8 cellular contexts compared by ENCODE assay signal in the genomic region with DNA sequence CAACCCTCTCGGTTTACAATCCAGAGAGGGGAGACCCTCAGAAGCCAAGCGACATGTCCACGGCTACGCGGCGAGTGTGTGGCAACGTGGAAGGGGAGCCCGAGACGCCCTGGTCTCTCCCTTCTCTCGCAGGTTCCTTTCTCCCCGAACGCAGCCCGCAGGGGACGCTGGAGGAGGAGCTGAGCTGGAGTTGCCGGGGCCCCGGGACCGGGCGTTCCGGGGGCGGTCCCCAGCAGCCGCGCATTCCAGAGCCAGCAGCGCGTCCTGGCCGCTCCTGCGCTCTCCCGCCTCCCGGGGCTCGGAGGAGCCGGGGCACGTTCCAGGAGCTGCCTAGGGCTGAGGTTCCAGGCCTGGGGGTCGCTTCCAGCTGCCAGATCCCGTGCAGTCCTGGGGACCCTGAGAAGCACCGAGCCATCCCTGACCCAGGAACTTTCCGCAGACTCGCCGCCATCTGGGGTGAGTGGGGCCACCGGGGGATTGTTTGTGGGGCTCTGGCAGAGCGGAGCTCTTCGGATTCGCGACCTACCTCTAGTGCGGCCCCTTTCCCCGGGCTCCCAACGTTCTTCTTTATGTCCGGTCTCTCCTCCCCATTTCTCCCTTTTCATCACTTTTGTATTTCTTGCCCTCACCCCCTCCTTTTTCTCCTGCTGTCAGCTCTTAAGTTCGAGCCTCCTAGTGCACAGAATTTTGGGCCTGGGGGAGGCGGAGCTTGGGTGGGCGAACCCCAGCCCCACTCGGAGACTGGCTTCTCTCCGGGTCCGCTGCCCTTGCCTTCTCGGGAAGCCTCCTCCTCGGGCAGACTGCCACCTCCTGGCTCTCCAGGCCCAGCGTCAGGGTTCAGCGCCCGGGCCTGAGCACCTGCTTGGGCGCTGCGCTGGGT. TPM values are rescaled to one million over a fixed set of nuclear protein-coding genes. Genes with fewer than 3 reads are reported as not detected.
DNase-seq lines count a peak whose midpoint lies in the region; ATAC-seq lines count a peak whose summit lies in the region.

A gene with protein sequence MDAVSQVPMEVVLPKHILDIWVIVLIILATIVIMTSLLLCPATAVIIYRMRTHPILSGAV (plus strand): TSS at position 241 of the 880 bp plus-strand sequence. CDS start 16,684 bp downstream, outside the sequence.

- no peaks in the 10 kb centered on the region for H3K9me3 Mint-ChIP-seq in activated CD8-positive, alpha-beta T cell treated with anti-CD3 and anti-CD28 coated beads, Interleukin-2, amount 10 ng/mL, durations not matched to agents 7 days and 5 days (ENCODE audit: insufficient read depth)

- H3K4me3 Mint-ChIP-seq in activated CD8-positive, alpha-beta T cell treated with anti-CD3 and anti-CD28 coated beads, Interleukin-2, amount 10 ng/mL, durations not matched to agents 7 days and 5 days, result peak within 1 kb of the TSS; percentile 97

- ATAC-seq in activated CD8-positive, alpha-beta T cell treated with anti-CD3 and anti-CD28 coated beads, Interleukin-2, amount 10 ng/mL, durations not matched to agents 7 days and 5 days, result peak; percentile 71
- no peak for ATAC-seq in HG02981 (IDR thresholded peaks at IDR 0.05; ENCODE audit: unreplicated experiment)

- peaks cover 67% of the 10 kb centered on the region for H3K4me1 Mint-ChIP-seq in activated CD8-positive, alpha-beta T cell treated with anti-CD3 and anti-CD28 coated beads, Interleukin-2, amount 10 ng/mL, durations not matched to agents 7 days and 5 days (ENCODE audit: low read depth)

- CTCF ChIA-PET in activated CD8-positive, alpha-beta T cell treated with anti-CD3 and anti-CD28 coated beads, Interleukin-2, amount 10 ng/mL, durations not matched to agents 7 days and 5 days (lab: Charles Lee), result interaction anchor here (0.6 to 8.2 kb wide), 32 partner anchors 8 to 668 kb away, joined by 3 to 107 read pairs (median 4); a partner anchor contains a TSS

- H3K27me3 Mint-ChIP-seq in activated CD8-positive, alpha-beta T cell treated with anti-CD3 and anti-CD28 coated beads, Interleukin-2, amount 10 ng/mL, durations not matched to agents 7 days and 5 days (ENCODE audit: low read depth), result no peaks in the 10 kb centered on the region

- H3K27ac Mint-ChIP-seq in activated CD8-positive, alpha-beta T cell treated with anti-CD3 and anti-CD28 coated beads, Interleukin-2, amount 10 ng/mL, durations not matched to agents 7 days and 5 days, result peak within 1 kb of the TSS; percentile 90

- DNase-seq in Daoy (ENCODE audit: low read depth), result peak; percentile 81
- DNase-seq in HCEC 1CT, result peak; percentile 85
- DNase-seq in NCI-H526 treated with DMSO at 0.1 percent for 48 hours (lab: John Stamatoyannopoulos, UW), result peak; percentile 55
- DNase-seq in activated CD8-positive, alpha-beta T cell treated with anti-CD3 and anti-CD28 coated beads, Interleukin-2, amount 10 ng/mL, durations not matched to agents 7 days and 5 days, result peak; percentile 79
- DNase-seq in effector CD8-positive, alpha-beta T cell (lab: John Stamatoyannopoulos, UW), result peak; percentile 44
- peak; percentile 51 to 71 for DNase-seq in lung microvascular endothelial cell (ENCODE audit: low read depth in 2 of 2)
- peak; percentile 26 for DNase-seq in stimulated activated CD8-positive, alpha-beta memory T cell treated with anti-CD3 and anti-CD28 coated beads, Interleukin-15, amount 100 ng/mL, for 24 hours (ENCODE audit: low read depth)

- peaks cover 34% of the 10 kb centered on the region for H3K36me3 Mint-ChIP-seq in activated CD8-positive, alpha-beta T cell treated with anti-CD3 and anti-CD28 coated beads, Interleukin-2, amount 10 ng/mL, durations not matched to agents 7 days and 5 days (ENCODE audit: low read depth)

- POLR2A ChIA-PET in activated CD8-positive, alpha-beta T cell treated with anti-CD3 and anti-CD28 coated beads, Interleukin-2, amount 10 ng/mL, durations not matched to agents 7 days and 5 days (lab: Charles Lee), result interaction anchor here (0.7 to 7.4 kb wide), 8 partner anchors 9 to 1257 kb away, joined by 3 to 52 read pairs (median 4); a partner anchor contains a TSS

RNA-seq across cellular contexts. Expression of the gene that starts here (rescaled TPM):
- 41.9 and 47.1 TPM in 2 replicates for total RNA-seq in Daoy (2014; rRNA removed; shearing (Covaris generic))
- total RNA-seq in activated CD8-positive, alpha-beta T cell treated with anti-CD3 and anti-CD28 coated beads, Interleukin-2, amount 10 ng/mL, durations not matched to agents 7 days and 5 days, result 10 to 100 TPM; 16.4 to 16.7 TPM
- total RNA-seq in lung microvascular endothelial cell, result 3.3 and 4.8 TPM in 2 replicates

Comparison
In these comparisons a context has a peak if more than half of its experiments do, and no peak if none do; other contexts are left out.
1. DNase-seq: peak in every context shown above with its lines; median percentile 85 in HCEC 1CT; 81 in Daoy; 79 in activated CD8-positive, alpha-beta T cell treated with anti-CD3 and anti-CD28 coated beads, Interleukin-2, amount 10 ng/mL, durations not matched to agents 7 days and 5 days; 61 in lung microvascular endothelial cell; 55 in NCI-H526 treated with DMSO at 0.1 percent for 48 hours; 44 in effector CD8-positive, alpha-beta T cell; 26 in stimulated activated CD8-positive, alpha-beta memory T cell treated with anti-CD3 and anti-CD28 coated beads, Interleukin-15, amount 100 ng/mL, for 24 hours.